ENCODE assay signal across 23 cellular contexts in genomic region chr16:28307936-28308335, GRCh38. TPM values are rescaled to one million over a fixed set of nuclear protein-coding genes. Genes with fewer than 3 reads are reported as not detected.
"Had no signal": no experiment of that assay in that cellular context is flagged by ENCODE, and none has a peak within 500 bp of the region (broad histone marks: within the 10 kb centered on the region; RNA-seq: fewer than 3 reads in every experiment).

No MANE protein-coding gene starts in this region.

- ATAC-seq: gastrocnemius medialis, heart right ventricle, left lung, lower lobe of right lung had no signal

- H3K9me3 ChIP-seq: esophagus muscularis mucosa, gastrocnemius medialis, heart right ventricle, left lung, lower lobe of right lung, neutrophil, sigmoid colon, stomach had no signal

- H3K4me1 ChIP-seq: esophagus muscularis mucosa, gastrocnemius medialis, left lung, lower lobe of right lung, sigmoid colon, stomach had no signal

- H3K9me3 Mint-ChIP-seq: memory B cell, mesothelial cell of epicardium had no signal

- H3K36me3 ChIP-seq: esophagus muscularis mucosa, gastrocnemius medialis, heart right ventricle, left lung, lower lobe of right lung, neutrophil, sigmoid colon, stomach had no signal

- H3K27ac ChIP-seq: epithelial cell of prostate, esophagus muscularis mucosa, gastrocnemius medialis, heart right ventricle, left lung, lower lobe of right lung, neutrophil, sigmoid colon, stomach had no signal

- H3K4me3 ChIP-seq: esophagus muscularis mucosa, gastrocnemius medialis, heart right ventricle, left lung, lower lobe of right lung, sigmoid colon, skin epidermis, stomach had no signal

- H3K4me1 Mint-ChIP-seq: mesothelial cell of epicardium had no signal

- H3K27me3 ChIP-seq: gastrocnemius medialis, heart right ventricle, left lung, neutrophil, sigmoid colon, stomach had no signal

- H3K27ac Mint-ChIP-seq: memory B cell, mesothelial cell of epicardium had no signal

- DNase-seq: effector memory CD4-positive, alpha-beta T cell; gastrocnemius medialis; heart right ventricle; hypothalamus; islet precursor cell; left lung; lower lobe of right lung; posterior cingulate gyrus; sigmoid colon; stimulated activated CD4-positive, alpha-beta T cell treated with anti-CD3 and anti-CD28 coated beads, Interleukin-2, amount 100 ng/mL, for 24 hours; stimulated activated CD4-positive, alpha-beta T cell treated with anti-CD3 and anti-CD28 coated beads, Interleukin-4, amount 100 ng/mL, for 4 hours; stimulated activated naive CD4-positive, alpha-beta T cell; stomach; substantia nigra; trophoblast cell had no signal

- H3K4me3 Mint-ChIP-seq: memory B cell, mesothelial cell of epicardium had no signal

- H3K36me3 Mint-ChIP-seq: memory B cell had no signal

RNA-seq across cellular contexts. Expression of gene SBK1, which starts 15.6 kb away (rescaled TPM):
- total RNA-seq: fibroblast of villous mesenchyme had no signal

RNA-seq across cellular contexts. Expression of gene NPIPB6, which starts 55.4 kb away (rescaled TPM):
- total RNA-seq: fibroblast of villous mesenchyme, lower lobe of right lung, pulmonary artery endothelial cell had no signal
